In genomic region chr6:108452725-108453195, GRCh38 we compare ENCODE assay signal across 18 cellular contexts.
DNase-seq lines count a peak whose midpoint lies in the region; TF ChIP-seq lines count a peak whose summit lies in the region.
"Had no signal": no experiment of that assay in that cellular context is flagged by ENCODE, and none has a peak within 500 bp of the region (broad histone marks: within the 10 kb centered on the region; RNA-seq: fewer than 3 reads in every experiment).

No MANE protein-coding gene starts in this region.

- no peak overlapping the region for H3T11ph ChIP-seq in H9 (ENCODE audit: low read length)

- no peak overlapping the region for H3K14ac ChIP-seq in H9 (ENCODE audit: insufficient read depth, low read length)

- no peaks in the 10 kb centered on the region for H4K20me1 ChIP-seq in H9 (ENCODE audit: control insufficient read depth, insufficient read depth, insufficient read length)

- H3K79me1 ChIP-seq in H9 (ENCODE audit: insufficient read depth, low read depth, low read length, poor library complexity, severe bottlenecking), result no peaks in the 10 kb centered on the region

- no peaks in the 10 kb centered on the region for H3K23me2 ChIP-seq in H9 (ENCODE audit: insufficient read length, low read depth, low read length, poor library complexity, severe bottlenecking)

- no peak overlapping the region for H2AK5ac ChIP-seq in H9 (ENCODE audit: insufficient read length, low read length)

- H3K18ac ChIP-seq in H9 (ENCODE audit: insufficient read length, low read depth, low read length), result no peak overlapping the region

- no peak for TF ChIP-seq CTCF in H9 (conservative IDR thresholded peaks at IDR 0.05)

- in situ Hi-C loops in ACHN (cut with HindIII; ENCODE audit: low pct_ligation_motif_present, low pct_unique_long_range_greater_than_20kb, low sequenced_read_pairs), result no loop called here

- H3K27ac ChIP-seq in H9 (ENCODE audit: insufficient read length, low read depth, low read length), result no peak overlapping the region
- H3K27ac ChIP-seq: ascending aorta, RWPE1 had no signal

- H3K27ac Mint-ChIP-seq in H9, result peak overlapping the region in 2 of 3 experiments; percentile 34 to 71; a peak in 3 of 7 replicates
- H3K27ac Mint-ChIP-seq: activated CD4-positive, alpha-beta T cell treated with anti-CD3 and anti-CD28 coated beads, Interleukin-2, amount 10 ng/mL, durations not matched to agents 7 days and 5 days; activated T-cell treated with anti-CD3 and anti-CD28 coated beads, Interleukin-2, amount 50 U/mL, for 72 hours; effector memory CD8-positive, alpha-beta T cell had no signal

- H2BK5ac ChIP-seq in H9 (ENCODE audit: insufficient read length, low read length), result no peak overlapping the region

- peaks cover 4% of the 10 kb centered on the region; the same call in 1 of the 2 replicates for H3K4me1 ChIP-seq in H9 (ENCODE audit: insufficient read depth, low read length)
- H3K4me1 ChIP-seq: ascending aorta had no signal

- H3K27me3 ChIP-seq in H9 (ENCODE audit: insufficient read depth, low read length), result no peaks in the 10 kb centered on the region
- H3K27me3 ChIP-seq: ascending aorta had no signal

- no peaks in the 10 kb centered on the region for H3K27me3 Mint-ChIP-seq in H9 (ENCODE audit: low read depth)

- no peak overlapping the region for H2BK120ac ChIP-seq in H9 (ENCODE audit: low read depth, low read length, poor library complexity, severe bottlenecking)

- WGBS in H9 (ENCODE audit: extremely low coverage, insufficient read length, low lambda C conversion rate), result no CpG with 5 or more reads among the region's 4 CpGs

- no peaks in the 10 kb centered on the region for H3K9me3 ChIP-seq in H9 (ENCODE audit: control insufficient read depth, low read depth, low read length)
- H3K9me3 ChIP-seq: ascending aorta had no signal

- H2BK20ac ChIP-seq in H9 (ENCODE audit: low read depth, low read length, poor library complexity, severe bottlenecking), result no peak overlapping the region

- no peaks in the 10 kb centered on the region; a peak in 1 of 7 replicates for H3K36me3 Mint-ChIP-seq in H9 (ENCODE audit: insufficient read depth in 1 of 3, low read depth in 3 of 3)

- DNase-seq in H9 (peak; percentile 31), astrocyte of the hippocampus (ENCODE audit: low read depth, low spot score) (peak; percentile 58), iPS DF 19.7 (ENCODE audit: low read depth, low spot score) (peak; percentile 45), retina (peak; percentile 23), NCI-H510A treated with DMSO at 0.1 percent for 48 hours (lab: John Stamatoyannopoulos, UW) (no peak), ACHN (no peak), NCI-H82 (lab: John Stamatoyannopoulos, UW) (no peak)
- DNase-seq in activated CD4-positive, alpha-beta T cell treated with anti-CD3 and anti-CD28 coated beads, Interleukin-2, amount 50 U/mL, for 4 hours, result no peak
- DNase-seq: activated CD4-positive, alpha-beta T cell treated with anti-CD3 and anti-CD28 coated beads, Interleukin-2, amount 10 ng/mL, durations not matched to agents 7 days and 5 days; activated T-cell treated with anti-CD3 and anti-CD28 coated beads, Interleukin-2, amount 50 U/mL, for 72 hours; effector memory CD8-positive, alpha-beta T cell; GF-D8; midbrain; NCI-H1092 treated with DMSO at 0.1 percent for 48 hours; NCI-H446 treated with DMSO at 0.1 percent for 48 hours; stimulated activated naive CD8-positive, alpha-beta T cell treated with anti-CD3 and anti-CD28 coated beads, Interleukin-15, Interleukin-2, amounts not matched to agents 100 U/mL and 50 U/mL, for 24 hours had no signal

- H3K56ac ChIP-seq in H9 (ENCODE audit: insufficient read length, low read depth, low read length), result no peak overlapping the region

- H2BK12ac ChIP-seq in H9 (ENCODE audit: insufficient read length, low read depth, low read length), result no peak overlapping the region

- no peak overlapping the region for H4K8ac ChIP-seq in H9 (replicated peaks; ENCODE audit: insufficient read length, low read depth, low read length)

- no peak overlapping the region for H3K4ac ChIP-seq in H9 (ENCODE audit: low read depth, low read length)

- H2BK15ac ChIP-seq in H9 (ENCODE audit: low read depth, low read length), result no peak overlapping the region

- no peak overlapping the region for H3K4me3 Mint-ChIP-seq in H9
- H3K4me3 Mint-ChIP-seq: activated CD4-positive, alpha-beta T cell treated with anti-CD3 and anti-CD28 coated beads, Interleukin-2, amount 10 ng/mL, durations not matched to agents 7 days and 5 days; activated T-cell treated with anti-CD3 and anti-CD28 coated beads, Interleukin-2, amount 50 U/mL, for 72 hours; effector memory CD8-positive, alpha-beta T cell had no signal

- no peak overlapping the region for H3K4me2 ChIP-seq in H9 (ENCODE audit: insufficient read depth, insufficient read length, low read length)

- H2AFZ ChIP-seq in H9 (ENCODE audit: low read length), result no peak overlapping the region

- no peaks in the 10 kb centered on the region for H3K9me3 Mint-ChIP-seq in H9
- H3K9me3 Mint-ChIP-seq: activated CD4-positive, alpha-beta T cell treated with anti-CD3 and anti-CD28 coated beads, Interleukin-2, amount 10 ng/mL, durations not matched to agents 7 days and 5 days; activated T-cell treated with anti-CD3 and anti-CD28 coated beads, Interleukin-2, amount 50 U/mL, for 72 hours; effector memory CD8-positive, alpha-beta T cell had no signal

- no peak overlapping the region for H4K91ac ChIP-seq in H9 (ENCODE audit: insufficient read length, low read depth, low read length)

- no peak overlapping the region for H3K23ac ChIP-seq in H9 (ENCODE audit: insufficient read length, low read depth, low read length)

- peaks cover 11 to 13% of the 10 kb centered on the region in 2 experiments for H3K4me1 Mint-ChIP-seq in H9

- no peak overlapping the region for H4K5ac ChIP-seq in H9 (ENCODE audit: insufficient read length, low read depth, low read length)

- H3K79me2 ChIP-seq in H9 (ENCODE audit: insufficient read depth, low read length), result no peaks in the 10 kb centered on the region

- H3K9ac ChIP-seq in H9 (ENCODE audit: extremely low read depth, insufficient read length, low read length), result no peak overlapping the region

Comparison
In these comparisons a context has a peak if more than half of its experiments do, and no peak if none do; other contexts are left out.
1. DNase-seq: peak in H9 (single experiment), astrocyte of the hippocampus (single experiment), iPS DF 19.7 (single experiment) and retina (single experiment); none in activated CD4-positive, alpha-beta T cell treated with anti-CD3 and anti-CD28 coated beads, Interleukin-2, amount 50 U/mL, for 4 hours (0 of 2), NCI-H510A treated with DMSO at 0.1 percent for 48 hours (single experiment), ACHN (single experiment) and NCI-H82 (single experiment).